ENCODE assay signal across 1 cellular context in the genomic region with DNA sequence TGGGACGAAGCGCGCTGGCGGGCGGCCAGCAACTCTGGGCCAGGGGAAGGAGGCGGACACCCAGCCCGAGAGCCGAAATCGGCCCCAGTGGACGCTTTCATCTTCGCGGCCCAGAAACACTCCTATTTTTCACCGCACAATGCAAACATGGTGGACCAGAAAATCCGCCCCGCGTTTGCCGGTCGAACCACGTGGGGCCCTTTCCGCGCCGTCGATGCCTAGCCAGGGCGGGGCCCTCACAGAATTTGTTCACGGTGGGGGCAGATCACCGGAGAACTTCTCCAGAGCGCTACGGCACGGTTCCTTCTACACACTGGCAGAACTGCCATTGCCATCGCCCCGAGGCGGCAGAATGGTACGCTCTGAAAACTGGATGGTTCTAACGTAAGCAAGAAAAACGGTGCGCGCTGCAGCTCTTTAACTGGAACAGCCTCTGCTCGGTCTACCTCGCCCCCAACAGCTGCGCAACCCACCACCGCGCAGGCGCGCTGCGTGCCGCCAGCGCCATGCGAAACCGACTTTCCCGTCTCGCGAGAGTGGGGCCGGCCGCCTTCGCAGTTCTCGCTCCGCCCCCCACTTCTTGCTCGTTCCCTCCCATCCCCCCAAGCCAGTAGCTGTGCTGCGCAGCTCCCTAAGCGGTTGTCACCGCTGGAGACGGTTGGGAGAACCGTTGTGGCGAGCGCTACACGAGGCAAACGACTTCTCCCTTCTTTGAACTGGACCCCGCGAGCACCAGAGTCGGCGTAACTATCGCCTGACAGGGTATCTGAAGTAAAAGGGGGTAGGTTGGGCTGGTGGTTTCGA.
TF ChIP-seq lines count a peak whose summit lies in the region.

A gene with protein sequence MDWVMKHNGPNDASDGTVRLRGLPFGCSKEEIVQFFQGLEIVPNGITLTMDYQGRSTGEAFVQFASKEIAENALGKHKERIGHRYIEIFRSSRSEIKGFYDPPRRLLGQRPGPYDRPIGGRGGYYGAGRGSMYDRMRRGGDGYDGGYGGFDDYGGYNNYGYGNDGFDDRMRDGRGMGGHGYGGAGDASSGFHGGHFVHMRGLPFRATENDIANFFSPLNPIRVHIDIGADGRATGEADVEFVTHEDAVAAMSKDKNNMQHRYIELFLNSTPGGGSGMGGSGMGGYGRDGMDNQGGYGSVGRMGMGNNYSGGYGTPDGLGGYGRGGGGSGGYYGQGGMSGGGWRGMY (plus strand): TSS at position 610 of the 804 bp plus-strand sequence. CDS start 5,158 bp downstream, outside the sequence.

TF ChIP-seq in HEK293, 187 proteins besides CTCF, POLR2A, EP300 and RAD21 (continued from another document and continues in another):
- TF ChIP-seq, protein P1, sequence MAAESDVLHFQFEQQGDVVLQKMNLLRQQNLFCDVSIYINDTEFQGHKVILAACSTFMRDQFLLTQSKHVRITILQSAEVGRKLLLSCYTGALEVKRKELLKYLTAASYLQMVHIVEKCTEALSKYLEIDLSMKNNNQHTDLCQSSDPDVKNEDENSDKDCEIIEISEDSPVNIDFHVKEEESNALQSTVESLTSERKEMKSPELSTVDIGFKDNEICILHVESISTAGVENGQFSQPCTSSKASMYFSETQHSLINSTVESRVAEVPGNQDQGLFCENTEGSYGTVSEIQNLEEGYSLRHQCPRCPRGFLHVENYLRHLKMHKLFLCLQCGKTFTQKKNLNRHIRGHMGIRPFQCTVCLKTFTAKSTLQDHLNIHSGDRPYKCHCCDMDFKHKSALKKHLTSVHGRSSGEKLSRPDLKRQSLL (tag by site-specific recombination; IDR thresholded peaks at IDR 0.05), result no peak
- TF ChIP-seq ZNF707 (tag by site-specific recombination; IDR thresholded peaks at IDR 0.05) (no peak), ZNF341 (tag by site-specific recombination; IDR thresholded peaks at IDR 0.05; ENCODE audit: low read depth) (peak; percentile 100), ZNF26 (tag by site-specific recombination; IDR thresholded peaks at IDR 0.05) (no peak), ZNF558 (tag by site-specific recombination; IDR thresholded peaks at IDR 0.05) (no peak), SETDB1 (IDR thresholded peaks at IDR 0.05; ENCODE audit: insufficient read length, low read length) (no peak), ZNF530 (tag by site-specific recombination; IDR thresholded peaks at IDR 0.05; ENCODE audit: low read depth) (no peak), ZNF19 (tag by site-specific recombination; IDR thresholded peaks at IDR 0.05; ENCODE audit: low read depth) (no peak), GFI1B (tag by site-specific recombination; IDR thresholded peaks at IDR 0.05) (no peak), ZNF350 (tag by site-specific recombination; IDR thresholded peaks at IDR 0.05) (no peak), ZFP37 (tag by site-specific recombination; IDR thresholded peaks at IDR 0.05) (peak; percentile 67), ZNF157 (tag by site-specific recombination; IDR thresholded peaks at IDR 0.05) (no peak), YY1 (tag by site-specific recombination; IDR thresholded peaks at IDR 0.05) (peak; percentile 52), GLI2 (tag by site-specific recombination; IDR thresholded peaks at IDR 0.05; ENCODE audit: borderline replicate concordance, low read depth) (no peak; the same call in 1 of the 2 replicates), WT1 (tag by site-specific recombination; IDR thresholded peaks at IDR 0.05) (peak; percentile 32; the same call in 1 of the 2 replicates), PATZ1 (tag by site-specific recombination; IDR thresholded peaks at IDR 0.05) (peak; percentile 97), ZNF23 (tag by site-specific recombination; IDR thresholded peaks at IDR 0.05; ENCODE audit: borderline replicate concordance) (no peak), ZBTB17 (tag by site-specific recombination; IDR thresholded peaks at IDR 0.05) (peak; percentile 88), ZNF169 (tag by site-specific recombination; IDR thresholded peaks at IDR 0.05) (no peak), ZNF223 (tag by site-specific recombination; IDR thresholded peaks at IDR 0.05) (0 out of 2 replicates have a peak, but pooled peaks have one; percentile 9), ZNF610 (tag by site-specific recombination; IDR thresholded peaks at IDR 0.05; ENCODE audit: borderline replicate concordance) (peak; percentile 62), ZNF394 (tag by site-specific recombination; IDR thresholded peaks at IDR 0.05; ENCODE audit: borderline replicate concordance) (no peak), ZNF529 (tag by site-specific recombination; IDR thresholded peaks at IDR 0.05; ENCODE audit: insufficient replicate concordance) (no peak), ZNF792 (tag by site-specific recombination; IDR thresholded peaks at IDR 0.05) (no peak), ZNF214 (tag by site-specific recombination; IDR thresholded peaks at IDR 0.05; ENCODE audit: borderline replicate concordance) (no peak), KLF16 (tag by site-specific recombination; IDR thresholded peaks at IDR 0.05) (peak; percentile 99), ZSCAN4 (tag by site-specific recombination; IDR thresholded peaks at IDR 0.05) (no peak; the same call in 1 of the 2 replicates), KLF8 (tag by site-specific recombination; IDR thresholded peaks at IDR 0.05) (peak; percentile 81), RBAK (tag by site-specific recombination; IDR thresholded peaks at IDR 0.05) (no peak), ZNF501 (tag by site-specific recombination; IDR thresholded peaks at IDR 0.05) (peak; percentile 92), ZNF518A (tag by site-specific recombination; conservative IDR thresholded peaks at IDR 0.05; ENCODE audit: low read depth) (no peak), ZNF112 (tag by site-specific recombination; IDR thresholded peaks at IDR 0.05) (no peak)
- TF ChIP-seq, protein P2, sequence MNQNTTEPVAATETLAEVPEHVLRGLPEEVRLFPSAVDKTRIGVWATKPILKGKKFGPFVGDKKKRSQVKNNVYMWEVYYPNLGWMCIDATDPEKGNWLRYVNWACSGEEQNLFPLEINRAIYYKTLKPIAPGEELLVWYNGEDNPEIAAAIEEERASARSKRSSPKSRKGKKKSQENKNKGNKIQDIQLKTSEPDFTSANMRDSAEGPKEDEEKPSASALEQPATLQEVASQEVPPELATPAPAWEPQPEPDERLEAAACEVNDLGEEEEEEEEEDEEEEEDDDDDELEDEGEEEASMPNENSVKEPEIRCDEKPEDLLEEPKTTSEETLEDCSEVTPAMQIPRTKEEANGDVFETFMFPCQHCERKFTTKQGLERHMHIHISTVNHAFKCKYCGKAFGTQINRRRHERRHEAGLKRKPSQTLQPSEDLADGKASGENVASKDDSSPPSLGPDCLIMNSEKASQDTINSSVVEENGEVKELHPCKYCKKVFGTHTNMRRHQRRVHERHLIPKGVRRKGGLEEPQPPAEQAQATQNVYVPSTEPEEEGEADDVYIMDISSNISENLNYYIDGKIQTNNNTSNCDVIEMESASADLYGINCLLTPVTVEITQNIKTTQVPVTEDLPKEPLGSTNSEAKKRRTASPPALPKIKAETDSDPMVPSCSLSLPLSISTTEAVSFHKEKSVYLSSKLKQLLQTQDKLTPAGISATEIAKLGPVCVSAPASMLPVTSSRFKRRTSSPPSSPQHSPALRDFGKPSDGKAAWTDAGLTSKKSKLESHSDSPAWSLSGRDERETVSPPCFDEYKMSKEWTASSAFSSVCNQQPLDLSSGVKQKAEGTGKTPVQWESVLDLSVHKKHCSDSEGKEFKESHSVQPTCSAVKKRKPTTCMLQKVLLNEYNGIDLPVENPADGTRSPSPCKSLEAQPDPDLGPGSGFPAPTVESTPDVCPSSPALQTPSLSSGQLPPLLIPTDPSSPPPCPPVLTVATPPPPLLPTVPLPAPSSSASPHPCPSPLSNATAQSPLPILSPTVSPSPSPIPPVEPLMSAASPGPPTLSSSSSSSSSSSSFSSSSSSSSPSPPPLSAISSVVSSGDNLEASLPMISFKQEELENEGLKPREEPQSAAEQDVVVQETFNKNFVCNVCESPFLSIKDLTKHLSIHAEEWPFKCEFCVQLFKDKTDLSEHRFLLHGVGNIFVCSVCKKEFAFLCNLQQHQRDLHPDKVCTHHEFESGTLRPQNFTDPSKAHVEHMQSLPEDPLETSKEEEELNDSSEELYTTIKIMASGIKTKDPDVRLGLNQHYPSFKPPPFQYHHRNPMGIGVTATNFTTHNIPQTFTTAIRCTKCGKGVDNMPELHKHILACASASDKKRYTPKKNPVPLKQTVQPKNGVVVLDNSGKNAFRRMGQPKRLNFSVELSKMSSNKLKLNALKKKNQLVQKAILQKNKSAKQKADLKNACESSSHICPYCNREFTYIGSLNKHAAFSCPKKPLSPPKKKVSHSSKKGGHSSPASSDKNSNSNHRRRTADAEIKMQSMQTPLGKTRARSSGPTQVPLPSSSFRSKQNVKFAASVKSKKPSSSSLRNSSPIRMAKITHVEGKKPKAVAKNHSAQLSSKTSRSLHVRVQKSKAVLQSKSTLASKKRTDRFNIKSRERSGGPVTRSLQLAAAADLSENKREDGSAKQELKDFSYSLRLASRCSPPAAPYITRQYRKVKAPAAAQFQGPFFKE (tag by site-specific recombination; IDR thresholded peaks at IDR 0.05; ENCODE audit: borderline replicate concordance), result no peak
- TF ChIP-seq, protein P3, sequence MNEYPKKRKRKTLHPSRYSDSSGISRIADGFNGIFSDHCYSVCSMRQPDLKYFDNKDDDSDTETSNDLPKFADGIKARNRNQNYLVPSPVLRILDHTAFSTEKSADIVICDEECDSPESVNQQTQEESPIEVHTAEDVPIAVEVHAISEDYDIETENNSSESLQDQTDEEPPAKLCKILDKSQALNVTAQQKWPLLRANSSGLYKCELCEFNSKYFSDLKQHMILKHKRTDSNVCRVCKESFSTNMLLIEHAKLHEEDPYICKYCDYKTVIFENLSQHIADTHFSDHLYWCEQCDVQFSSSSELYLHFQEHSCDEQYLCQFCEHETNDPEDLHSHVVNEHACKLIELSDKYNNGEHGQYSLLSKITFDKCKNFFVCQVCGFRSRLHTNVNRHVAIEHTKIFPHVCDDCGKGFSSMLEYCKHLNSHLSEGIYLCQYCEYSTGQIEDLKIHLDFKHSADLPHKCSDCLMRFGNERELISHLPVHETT (tag by site-specific recombination; IDR thresholded peaks at IDR 0.05), result peak; percentile 50
- TF ChIP-seq, protein P4, sequence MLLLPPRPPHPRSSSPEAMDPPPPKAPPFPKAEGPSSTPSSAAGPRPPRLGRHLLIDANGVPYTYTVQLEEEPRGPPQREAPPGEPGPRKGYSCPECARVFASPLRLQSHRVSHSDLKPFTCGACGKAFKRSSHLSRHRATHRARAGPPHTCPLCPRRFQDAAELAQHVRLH (tag by site-specific recombination; IDR thresholded peaks at IDR 0.05), result peak; percentile 55
